9 cellular contexts compared by ENCODE assay signal in genomic region chr9:68895741-68896478, GRCh38.
DNase-seq lines count a peak whose midpoint lies in the region; ATAC-seq and TF ChIP-seq lines count a peak whose summit lies in the region.
"Had no signal": no experiment of that assay in that cellular context is flagged by ENCODE, and none has a peak within 500 bp of the region (broad histone marks: within the 10 kb centered on the region; RNA-seq: fewer than 3 reads in every experiment).

No MANE protein-coding gene starts in this region.

- peak overlapping the region; percentile 86 to 95 (median 91) for H3K27ac Mint-ChIP-seq in naive thymus-derived CD4-positive, alpha-beta T cell
- H3K27ac Mint-ChIP-seq in Caco-2 (ENCODE audit: unreplicated experiment) = no peak overlapping the region

- CTCF ChIA-PET in naive thymus-derived CD4-positive, alpha-beta T cell (lab: Charles Lee) = interaction anchor here (0.6 to 1.2 kb wide), 3 partner anchors 54 to 1583 kb away, joined by 4 to 5 read pairs (median 4); no protein-coding TSS in a partner anchor
- CTCF ChIA-PET in Caco-2 (lab: Charles Lee) = no interaction called here

- POLR2A ChIA-PET in naive thymus-derived CD4-positive, alpha-beta T cell (lab: Charles Lee) = interaction anchor here (0.6 to 0.9 kb wide), 5 partner anchors 11 to 162 kb away, joined by 3 to 5 read pairs (median 4); no protein-coding TSS in a partner anchor
- POLR2A ChIA-PET in Caco-2 (lab: Charles Lee) = no interaction called here

- peak overlapping the region; percentile 3 to 89 (median 77) for H3K4me3 Mint-ChIP-seq in naive thymus-derived CD4-positive, alpha-beta T cell
- H3K4me3 Mint-ChIP-seq in Caco-2 (ENCODE audit: unreplicated experiment) = no peak overlapping the region

- ATAC-seq in GM18861 (IDR thresholded peaks at IDR 0.05; ENCODE audit: unreplicated experiment) = peak; percentile 95
- ATAC-seq in HG02588 (IDR thresholded peaks at IDR 0.05; ENCODE audit: unreplicated experiment) = peak; percentile 89
- peak; percentile 81 for ATAC-seq in naive thymus-derived CD4-positive, alpha-beta T cell

- in situ Hi-C loops in SK-MEL-5 (cut with HindIII; ENCODE audit: low pct_unique_long_range_greater_than_20kb, low sequenced_read_pairs) = no loop called here

- no peaks in the 10 kb centered on the region for H3K9me3 Mint-ChIP-seq in naive thymus-derived CD4-positive, alpha-beta T cell
- H3K9me3 Mint-ChIP-seq in Caco-2 (ENCODE audit: unreplicated experiment) = no peaks in the 10 kb centered on the region

- H3K36me3 Mint-ChIP-seq in naive thymus-derived CD4-positive, alpha-beta T cell = peaks cover 0 to 5% (median 0%) of the 10 kb centered on the region in 5 donors
- no peaks in the 10 kb centered on the region for H3K36me3 Mint-ChIP-seq in Caco-2 (ENCODE audit: insufficient read depth, unreplicated experiment)

- no peaks in the 10 kb centered on the region for H3K9me3 ChIP-seq in naive thymus-derived CD4-positive, alpha-beta T cell (ENCODE audit: control insufficient read depth in 2 of 3, low read length in 3 of 3)
- H3K9me3 ChIP-seq in Caco-2 = no peaks in the 10 kb centered on the region

- H3K36me3 ChIP-seq in naive thymus-derived CD4-positive, alpha-beta T cell (ENCODE audit: control insufficient read depth in 2 of 3, insufficient read depth in 3 of 3, low read length in 3 of 3) = no peaks in the 10 kb centered on the region
- H3K36me3 ChIP-seq in Caco-2 (ENCODE audit: control insufficient read depth, insufficient read depth, low read length) = no peaks in the 10 kb centered on the region

- DNase-seq in SK-MEL-5 (ENCODE audit: low read depth, low spot score) (peak; percentile 14), Caco-2 (no peak), Kasumi-1 (lab: John Stamatoyannopoulos, UW) (no peak), NCI-H82 treated with DMSO at 0.1 percent for 48 hours (lab: John Stamatoyannopoulos, UW; ENCODE audit: unreplicated experiment) (no peak)
- DNase-seq in naive thymus-derived CD4-positive, alpha-beta T cell = peak in 7 of 9 donors; percentile 26 to 79 (median 70)
- no peak for DNase-seq in stimulated activated CD4-positive, alpha-beta T cell treated with anti-CD3 and anti-CD28 coated beads, Interleukin-4, amount 100 ng/mL, for 1 hour

- H3K4me1 ChIP-seq in naive thymus-derived CD4-positive, alpha-beta T cell (ENCODE audit: control insufficient read depth in 2 of 2, insufficient read depth in 2 of 2, low read length in 2 of 2) = peaks cover 0 to 26% of the 10 kb centered on the region in 2 donors
- no peaks in the 10 kb centered on the region for H3K4me1 ChIP-seq in Caco-2

- peak overlapping the region; percentile 15 for H3K4me3 ChIP-seq in naive thymus-derived CD4-positive, alpha-beta T cell (ENCODE audit: low read length)
- no peak overlapping the region for H3K4me3 ChIP-seq in Caco-2 (ENCODE audit: low read depth, low read length)
- H3K4me3 ChIP-seq: lung had no signal

- intact Hi-C loops in naive thymus-derived CD4-positive, alpha-beta T cell (cut with micrococcal nuclease) = loop anchor here (2.0 to 10.0 kb wide), 9 partner anchors 36 to 279 kb away; partner anchors contain the start of genes PIP5K1B (in 1 of the 2) and TJP2 (in 1 of the 2)
- intact Hi-C loops in Caco-2 (cut with micrococcal nuclease; ENCODE audit: unreplicated experiment) = no loop called here

- BruUV-seq in Caco-2 (replicated peaks; lab: Mats Ljungman, UMichigan) = no TSS peak

- peaks cover 33 to 68% (median 62%) of the 10 kb centered on the region in 7 donors for H3K4me1 Mint-ChIP-seq in naive thymus-derived CD4-positive, alpha-beta T cell
- H3K4me1 Mint-ChIP-seq in Caco-2 (ENCODE audit: low read depth, unreplicated experiment) = no peaks in the 10 kb centered on the region

- no peak for TF ChIP-seq CTCF in Caco-2 (IDR thresholded peaks at IDR 0.05; ENCODE audit: insufficient read depth in 1 of 2, low read depth in 1 of 2, low read length in 1 of 2, severe bottlenecking in 1 of 2, unreplicated experiment in 1 of 2)

- H3K27me3 Mint-ChIP-seq in naive thymus-derived CD4-positive, alpha-beta T cell = no peaks in the 10 kb centered on the region
- no peaks in the 10 kb centered on the region for H3K27me3 Mint-ChIP-seq in Caco-2 (ENCODE audit: insufficient read depth, unreplicated experiment)

- no peaks in the 10 kb centered on the region for H3K27me3 ChIP-seq in naive thymus-derived CD4-positive, alpha-beta T cell (ENCODE audit: control insufficient read depth in 2 of 2, insufficient read depth in 2 of 2, low read length in 2 of 2)
- H3K27me3 ChIP-seq in Caco-2 (replicated peaks; ENCODE audit: control insufficient read depth, insufficient read depth, low read length) = no peaks in the 10 kb centered on the region

- H3K27ac ChIP-seq in naive thymus-derived CD4-positive, alpha-beta T cell (ENCODE audit: low read depth, low read length) = peak overlapping the region; percentile 64

Comparison
In these comparisons a context has a peak if more than half of its experiments do, and no peak if none do; other contexts are left out.
1. DNase-seq: peak in SK-MEL-5 (single experiment) and naive thymus-derived CD4-positive, alpha-beta T cell (7 of 9); none in Caco-2 (0 of 2), stimulated activated CD4-positive, alpha-beta T cell treated with anti-CD3 and anti-CD28 coated beads, Interleukin-4, amount 100 ng/mL, for 1 hour (single experiment), Kasumi-1 (0 of 2) and NCI-H82 treated with DMSO at 0.1 percent for 48 hours (single experiment).
2. Peak in every context shown above with its lines, with median percentiles within 50 percentile points of each other: ATAC-seq.